ENCODE assay signal across 13 cellular contexts in the genomic region with DNA sequence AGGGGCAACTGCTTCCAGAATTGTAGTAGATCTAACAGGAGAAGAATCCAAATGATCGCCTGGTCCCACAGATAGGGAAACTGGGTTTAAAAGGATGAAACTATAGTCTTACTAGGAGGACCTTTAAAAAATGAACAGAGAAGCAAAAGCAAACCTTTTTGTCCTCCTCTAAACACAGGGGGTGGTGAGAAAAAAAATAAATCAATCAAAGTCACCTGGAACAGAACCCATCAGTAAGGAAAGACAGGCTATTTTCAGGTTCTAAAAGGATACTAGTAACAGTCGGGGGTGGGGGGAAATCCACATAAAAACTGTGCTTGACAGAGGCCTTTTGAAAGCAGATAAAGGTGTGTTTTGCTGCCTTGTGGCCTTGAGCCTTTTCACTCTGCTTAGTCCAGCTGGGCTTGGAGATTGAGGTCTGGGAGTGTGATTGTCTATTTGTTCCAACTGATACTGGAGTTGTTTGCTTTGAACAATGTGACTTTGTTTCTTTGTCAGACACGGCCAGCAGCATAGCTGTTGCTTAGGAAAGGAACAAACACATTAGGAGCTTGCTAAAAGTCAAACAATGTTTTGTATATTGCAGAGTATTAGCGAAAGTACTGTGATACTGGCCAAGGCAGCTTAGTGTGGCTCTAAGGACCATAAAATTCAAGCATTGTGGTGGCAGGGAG.
DNase-seq lines count a peak whose midpoint lies in the region; ATAC-seq and TF ChIP-seq lines count a peak whose summit lies in the region.
"Had no signal": no experiment of that assay in that cellular context is flagged by ENCODE, and none has a peak within 500 bp of the region (broad histone marks: within the 10 kb centered on the region; RNA-seq: fewer than 3 reads in every experiment).

No MANE protein-coding gene starts in this region.

- WGBS in stomach, 5 donors: 20 to 45% (median 32%) methylated on average over 4 of the region's 4 CpGs

- no peaks in the 10 kb centered on the region for H3K36me3 ChIP-seq in stomach

- no peaks in the 10 kb centered on the region for H3K27me3 ChIP-seq in stomach

- no peaks in the 10 kb centered on the region for H3K9me3 ChIP-seq in stomach

- TF ChIP-seq POLR2A in stomach (IDR thresholded peaks at IDR 0.05): no peak

- intact Hi-C loops in stomach (cut with DNase I; ENCODE audit: low total_unique reads): no loop called here

- no peak for TF ChIP-seq CTCF in stomach (IDR thresholded peaks at IDR 0.05)

- DNase-seq in NCI-H2029 (lab: John Stamatoyannopoulos, UW) (peak; percentile 69), islet precursor cell (peak; percentile 74), stomach (peak; percentile 64), OCI-M2 (lab: John Stamatoyannopoulos, UW; ENCODE audit: unreplicated experiment) (no peak), amniotic stem cell (lab: John Stamatoyannopoulos, UW) (no peak)
- DNase-seq in stimulated activated CD4-positive, alpha-beta T cell treated with anti-CD3 and anti-CD28 coated beads, Interleukin-2, amount 100 ng/mL, for 48 hours: no peak
- DNase-seq: MM.1S; PC-9; stimulated activated CD4-positive, alpha-beta T cell treated with anti-CD3 and anti-CD28 coated beads, Interleukin-12 subunit alpha, Interleukin-12 subunit beta, amount 100 ng/mL, for 4 hours; stimulated activated CD8-positive, alpha-beta memory T cell treated with anti-CD3 and anti-CD28 coated beads, Interleukin-4, amount 100 ng/mL, for 48 hours had no signal

- ATAC-seq in GM21360 (IDR thresholded peaks at IDR 0.05; ENCODE audit: unreplicated experiment): no peak
- ATAC-seq: GM12878 had no signal

- no peak for TF ChIP-seq EP300 in stomach (IDR thresholded peaks at IDR 0.05)

- peak overlapping the region; percentile 88 for H3K27ac ChIP-seq in angular gyrus (ENCODE audit: low read depth, low read length)
- peak overlapping the region; percentile 73 to 90 (median 81) for H3K27ac ChIP-seq in stomach
- H3K27ac ChIP-seq: PC-9 had no signal

- peaks cover 13 to 37% (median 20%) of the 10 kb centered on the region in 4 donors for H3K4me1 ChIP-seq in stomach

- no peak overlapping the region for H3K4me3 ChIP-seq in stomach
- H3K4me3 ChIP-seq: GM12878, PC-9 had no signal

Comparison
In these comparisons a context has a peak if more than half of its experiments do, and no peak if none do; other contexts are left out.
1. DNase-seq: peak in NCI-H2029 (single experiment), islet precursor cell (single experiment) and stomach (single experiment); none in OCI-M2 (single experiment), stimulated activated CD4-positive, alpha-beta T cell treated with anti-CD3 and anti-CD28 coated beads, Interleukin-2, amount 100 ng/mL, for 48 hours (0 of 2) and amniotic stem cell (single experiment).